ENCODE assay signal across 1 cellular context in the genomic region with DNA sequence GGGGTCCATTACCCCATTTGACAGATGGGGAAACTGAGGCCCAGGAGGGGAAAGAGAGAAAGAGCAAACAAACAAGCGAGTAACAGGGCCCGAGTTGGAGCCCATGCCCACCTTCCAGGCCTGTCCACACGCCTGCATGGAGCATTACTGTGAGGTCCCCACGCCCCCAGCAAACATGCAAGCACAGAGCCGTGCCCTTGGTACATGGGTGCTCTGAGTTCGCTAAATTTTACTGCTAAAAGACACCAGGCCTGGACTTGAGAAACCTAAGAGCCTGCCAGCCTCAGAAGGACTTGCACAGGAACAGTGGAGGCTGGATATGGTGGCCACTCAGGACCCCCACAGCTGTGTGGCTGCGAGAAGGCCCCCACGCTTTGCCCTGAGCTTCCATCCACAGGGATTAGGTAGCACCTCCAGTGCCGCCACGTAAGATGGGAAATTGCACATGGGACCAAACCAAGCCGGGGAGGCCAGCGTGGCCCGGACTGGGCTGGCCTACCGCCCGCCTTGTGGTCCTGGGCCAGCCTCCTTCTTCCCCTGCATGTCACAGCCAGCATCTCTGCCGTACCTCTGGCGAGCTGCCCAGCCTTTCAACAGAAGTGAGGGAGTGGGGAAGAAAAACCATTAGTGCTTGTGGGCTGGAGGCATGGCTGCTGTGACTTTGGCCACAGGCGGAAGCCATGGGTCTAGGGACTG.
TF ChIP-seq lines count a peak whose summit lies in the region.

No MANE protein-coding gene starts in this region.

TF ChIP-seq in GM23338, 12 proteins besides CTCF, POLR2A, EP300 and RAD21 (continued from another document):
- TF ChIP-seq, protein P1, sequence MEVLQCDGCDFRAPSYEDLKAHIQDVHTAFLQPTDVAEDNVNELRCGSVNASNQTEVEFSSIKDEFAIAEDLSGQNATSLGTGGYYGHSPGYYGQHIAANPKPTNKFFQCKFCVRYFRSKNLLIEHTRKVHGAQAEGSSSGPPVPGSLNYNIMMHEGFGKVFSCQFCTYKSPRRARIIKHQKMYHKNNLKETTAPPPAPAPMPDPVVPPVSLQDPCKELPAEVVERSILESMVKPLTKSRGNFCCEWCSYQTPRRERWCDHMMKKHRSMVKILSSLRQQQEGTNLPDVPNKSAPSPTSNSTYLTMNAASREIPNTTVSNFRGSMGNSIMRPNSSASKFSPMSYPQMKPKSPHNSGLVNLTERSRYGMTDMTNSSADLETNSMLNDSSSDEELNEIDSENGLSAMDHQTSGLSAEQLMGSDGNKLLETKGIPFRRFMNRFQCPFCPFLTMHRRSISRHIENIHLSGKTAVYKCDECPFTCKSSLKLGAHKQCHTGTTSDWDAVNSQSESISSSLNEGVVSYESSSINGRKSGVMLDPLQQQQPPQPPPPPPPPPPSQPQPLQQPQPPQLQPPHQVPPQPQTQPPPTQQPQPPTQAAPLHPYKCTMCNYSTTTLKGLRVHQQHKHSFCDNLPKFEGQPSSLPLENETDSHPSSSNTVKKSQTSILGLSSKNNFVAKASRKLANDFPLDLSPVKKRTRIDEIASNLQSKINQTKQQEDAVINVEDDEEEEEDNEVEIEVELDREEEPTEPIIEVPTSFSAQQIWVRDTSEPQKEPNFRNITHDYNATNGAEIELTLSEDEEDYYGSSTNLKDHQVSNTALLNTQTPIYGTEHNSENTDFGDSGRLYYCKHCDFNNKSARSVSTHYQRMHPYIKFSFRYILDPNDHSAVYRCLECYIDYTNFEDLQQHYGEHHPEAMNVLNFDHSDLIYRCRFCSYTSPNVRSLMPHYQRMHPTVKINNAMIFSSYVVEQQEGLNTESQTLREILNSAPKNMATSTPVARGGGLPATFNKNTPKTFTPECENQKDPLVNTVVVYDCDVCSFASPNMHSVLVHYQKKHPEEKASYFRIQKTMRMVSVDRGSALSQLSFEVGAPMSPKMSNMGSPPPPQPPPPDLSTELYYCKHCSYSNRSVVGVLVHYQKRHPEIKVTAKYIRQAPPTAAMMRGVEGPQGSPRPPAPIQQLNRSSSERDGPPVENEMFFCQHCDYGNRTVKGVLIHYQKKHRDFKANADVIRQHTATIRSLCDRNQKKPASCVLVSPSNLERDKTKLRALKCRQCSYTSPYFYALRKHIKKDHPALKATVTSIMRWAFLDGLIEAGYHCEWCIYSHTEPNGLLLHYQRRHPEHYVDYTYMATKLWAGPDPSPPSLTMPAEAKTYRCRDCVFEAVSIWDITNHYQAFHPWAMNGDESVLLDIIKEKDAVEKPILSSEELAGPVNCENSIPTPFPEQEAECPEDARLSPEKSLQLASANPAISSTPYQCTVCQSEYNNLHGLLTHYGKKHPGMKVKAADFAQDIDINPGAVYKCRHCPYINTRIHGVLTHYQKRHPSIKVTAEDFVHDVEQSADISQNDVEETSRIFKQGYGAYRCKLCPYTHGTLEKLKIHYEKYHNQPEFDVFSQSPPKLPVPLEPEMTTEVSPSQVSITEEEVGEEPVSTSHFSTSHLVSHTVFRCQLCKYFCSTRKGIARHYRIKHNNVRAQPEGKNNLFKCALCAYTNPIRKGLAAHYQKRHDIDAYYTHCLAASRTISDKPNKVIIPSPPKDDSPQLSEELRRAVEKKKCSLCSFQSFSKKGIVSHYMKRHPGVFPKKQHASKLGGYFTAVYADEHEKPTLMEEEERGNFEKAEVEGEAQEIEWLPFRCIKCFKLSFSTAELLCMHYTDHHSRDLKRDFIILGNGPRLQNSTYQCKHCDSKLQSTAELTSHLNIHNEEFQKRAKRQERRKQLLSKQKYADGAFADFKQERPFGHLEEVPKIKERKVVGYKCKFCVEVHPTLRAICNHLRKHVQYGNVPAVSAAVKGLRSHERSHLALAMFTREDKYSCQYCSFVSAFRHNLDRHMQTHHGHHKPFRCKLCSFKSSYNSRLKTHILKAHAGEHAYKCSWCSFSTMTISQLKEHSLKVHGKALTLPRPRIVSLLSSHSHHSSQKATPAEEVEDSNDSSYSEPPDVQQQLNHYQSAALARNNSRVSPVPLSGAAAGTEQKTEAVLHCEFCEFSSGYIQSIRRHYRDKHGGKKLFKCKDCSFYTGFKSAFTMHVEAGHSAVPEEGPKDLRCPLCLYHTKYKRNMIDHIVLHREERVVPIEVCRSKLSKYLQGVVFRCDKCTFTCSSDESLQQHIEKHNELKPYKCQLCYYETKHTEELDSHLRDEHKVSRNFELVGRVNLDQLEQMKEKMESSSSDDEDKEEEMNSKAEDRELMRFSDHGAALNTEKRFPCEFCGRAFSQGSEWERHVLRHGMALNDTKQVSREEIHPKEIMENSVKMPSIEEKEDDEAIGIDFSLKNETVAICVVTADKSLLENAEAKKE (CRISPR knock-in tag; IDR thresholded peaks at IDR 0.05): no peak
- TF ChIP-seq JUNB (IDR thresholded peaks at IDR 0.05; ENCODE audit: unreplicated experiment) (no peak), CREB1 (CRISPR knock-in tag; IDR thresholded peaks at IDR 0.05; ENCODE audit: low read depth) (no peak)
